In the genomic region with DNA sequence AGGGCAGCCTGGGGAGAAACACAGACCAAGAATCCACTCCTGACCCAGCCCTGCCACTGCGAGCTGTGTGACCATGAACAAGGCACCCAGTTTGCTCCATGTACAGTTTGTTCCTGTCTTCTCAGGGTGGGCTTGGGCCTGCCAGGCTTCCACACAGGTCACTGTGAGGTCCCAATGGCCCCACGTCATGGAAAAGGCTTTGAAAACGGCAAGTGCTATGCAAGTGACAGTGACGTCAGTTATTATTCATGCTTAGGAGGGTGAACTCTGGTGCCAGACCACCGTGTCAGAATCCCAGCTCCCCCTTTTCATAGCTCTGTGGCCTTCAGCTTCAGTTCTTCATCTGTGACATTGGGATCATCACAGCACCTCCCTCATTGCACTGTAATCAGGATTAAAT, we compare ENCODE assay signal across 20 cellular contexts.
DNase-seq lines count a peak whose midpoint lies in the region; ATAC-seq, FAIRE-seq and TF ChIP-seq lines count a peak whose summit lies in the region.
"Had no signal": no experiment of that assay in that cellular context is flagged by ENCODE, and none has a peak within 500 bp of the region (broad histone marks: within the 10 kb centered on the region; RNA-seq: fewer than 3 reads in every experiment).

No MANE protein-coding gene starts in this region.

- no peak overlapping the region for H2AFZ ChIP-seq in IMR-90 (replicated peaks; ENCODE audit: low read length, poor library complexity)

- H3K27me3 ChIP-seq in IMR-90 (ENCODE audit: control insufficient read depth, insufficient read depth, low read length) (no peaks in the 10 kb centered on the region), esophagus squamous epithelium (no peaks in the 10 kb centered on the region), lower lobe of right lung (ENCODE audit: low read depth) (no peaks in the 10 kb centered on the region), subcutaneous abdominal adipose tissue (ENCODE audit: control insufficient read depth in 5 of 5, insufficient read depth in 4 of 5, low read length in 5 of 5) (no peaks in the 10 kb centered on the region)

- DNase-seq in IMR-90 = no peak
- no peak for DNase-seq in esophagus squamous epithelium (lab: John Stamatoyannopoulos, UW)
- DNase-seq in lower lobe of right lung = no peak
- DNase-seq in natural killer cell treated with Interleukin-12 subunit alpha and Interleukin-12 subunit beta and Interleukin-15 and Interleukin-18, amount 100 ng/mL, for 72 hours (ENCODE audit: low spot score) = no peak
- no peak for DNase-seq in stimulated activated CD4-positive, alpha-beta T cell treated with anti-CD3 and anti-CD28 coated beads, Interleukin-4, amount 100 ng/mL, for 4 hours
- DNase-seq in frontal cortex (ENCODE audit: low spot score in 2 of 2) = no peak
- no peak for DNase-seq in dedifferentiated amniotic fluid mesenchymal stem cell (ENCODE audit: extremely low spot score)
- DNase-seq: activated CD8-positive, alpha-beta memory T cell treated with anti-CD3 and anti-CD28 coated beads, Interleukin-2, amount 10 ng/mL, durations not matched to agents 7 days and 5 days; anterior cingulate cortex; DMS153; foreskin melanocyte; H7; Karpas-422; mesenchymal stem cell; NCI-H1105 treated with DMSO at 0.1 percent for 48 hours; NCI-H526 treated with DMSO at 0.1 percent for 48 hours; OCI-M1; stimulated activated CD4-positive, alpha-beta T cell treated with anti-CD3 and anti-CD28 coated beads, Interleukin-2, amount 100 ng/mL, for 48 hours; T1000 had no signal

- H3K36me3 Mint-ChIP-seq in natural killer cell treated with Interleukin-12 subunit alpha and Interleukin-12 subunit beta and Interleukin-15 and Interleukin-18, amount 100 ng/mL, for 72 hours = no peaks in the 10 kb centered on the region
- H3K36me3 Mint-ChIP-seq: activated CD8-positive, alpha-beta memory T cell treated with anti-CD3 and anti-CD28 coated beads, Interleukin-2, amount 10 ng/mL, durations not matched to agents 7 days and 5 days had no signal

- WGBS in IMR-90 (ENCODE audit: extremely low coverage in 2 of 2, insufficient read length in 1 of 2), 2 experiments = 86% methylated on average over 1 of the region's 5 CpGs; no CpG with 5 or more reads in 1 of the 2 experiments
- 52 to 68% methylated on average over 3 to 5 of the region's 5 CpGs for WGBS in esophagus squamous epithelium, 2 donors

- H3K79me1 ChIP-seq in IMR-90 (ENCODE audit: low read depth in 1 of 2, low read length in 2 of 2) = peaks cover 44 to 93% of the 10 kb centered on the region in 2 experiments

- H4K91ac ChIP-seq in IMR-90 (ENCODE audit: insufficient read depth, low read depth, low read length) = peak overlapping the region; percentile 42; the same call in 1 of the 2 replicates

- peak overlapping the region; percentile 17; the same call in 1 of the 2 replicates for H3K14ac ChIP-seq in IMR-90 (replicated peaks; ENCODE audit: low read depth, low read length)

- TF ChIP-seq POLR2A in IMR-90 (IDR thresholded peaks at IDR 0.05; ENCODE audit: low read depth, low read length) (no peak), esophagus squamous epithelium (IDR thresholded peaks at IDR 0.05) (no peak)

- H4K8ac ChIP-seq in IMR-90 (ENCODE audit: low read depth in 2 of 2, low read length in 2 of 2) = no peak overlapping the region

- no peak overlapping the region for H3K23ac ChIP-seq in IMR-90 (ENCODE audit: low read depth, low read length)

- POLR2A ChIA-PET in IMR-90 (lab: Charles Lee; ENCODE audit: unreplicated experiment) = no interaction called here

- CTCF ChIA-PET in IMR-90 (lab: Yijun Ruan, JAX) = no interaction called here

- no peaks in the 10 kb centered on the region for H3K9me3 Mint-ChIP-seq in natural killer cell treated with Interleukin-12 subunit alpha and Interleukin-12 subunit beta and Interleukin-15 and Interleukin-18, amount 100 ng/mL, for 72 hours

- no peak overlapping the region for H3K4me3 Mint-ChIP-seq in natural killer cell treated with Interleukin-12 subunit alpha and Interleukin-12 subunit beta and Interleukin-15 and Interleukin-18, amount 100 ng/mL, for 72 hours
- H3K4me3 Mint-ChIP-seq: activated CD8-positive, alpha-beta memory T cell treated with anti-CD3 and anti-CD28 coated beads, Interleukin-2, amount 10 ng/mL, durations not matched to agents 7 days and 5 days had no signal

- H3K4me3 ChIP-seq in IMR-90 (ENCODE audit: insufficient read depth, low read depth, low read length) (no peak overlapping the region), esophagus squamous epithelium (no peak overlapping the region), lower lobe of right lung (no peak overlapping the region), subcutaneous abdominal adipose tissue (ENCODE audit: low read depth in 1 of 5, low read length in 5 of 5) (no peak overlapping the region)

- no peak overlapping the region for H2BK120ac ChIP-seq in IMR-90 (ENCODE audit: low read depth, low read length)

- no peak overlapping the region for H2BK5ac ChIP-seq in IMR-90 (ENCODE audit: low read depth, low read length, poor library complexity, severe bottlenecking)

- no TSS peak for BruUV-seq in IMR-90 (replicated peaks; lab: Mats Ljungman, UMichigan)

- H3K9me3 ChIP-seq in IMR-90 (ENCODE audit: control insufficient read depth, insufficient read depth, low read length) (no peaks in the 10 kb centered on the region), esophagus squamous epithelium (no peaks in the 10 kb centered on the region), lower lobe of right lung (no peaks in the 10 kb centered on the region), subcutaneous abdominal adipose tissue (ENCODE audit: control insufficient read depth in 5 of 5, low read length in 5 of 5) (no peaks in the 10 kb centered on the region)

- no peak overlapping the region for H3K56ac ChIP-seq in IMR-90 (ENCODE audit: extremely low read depth, insufficient read depth, low read length)

- H2AK5ac ChIP-seq in IMR-90 (ENCODE audit: low read depth, low read length) = 0 out of 2 replicates have a peak overlapping the region, but pooled peaks have one; percentile 22

- H3K4me1 Mint-ChIP-seq in natural killer cell treated with Interleukin-12 subunit alpha and Interleukin-12 subunit beta and Interleukin-15 and Interleukin-18, amount 100 ng/mL, for 72 hours (ENCODE audit: low read depth in 2 of 2) = no peaks in the 10 kb centered on the region
- H3K4me1 Mint-ChIP-seq: activated CD8-positive, alpha-beta memory T cell treated with anti-CD3 and anti-CD28 coated beads, Interleukin-2, amount 10 ng/mL, durations not matched to agents 7 days and 5 days had no signal

- peaks cover 16% of the 10 kb centered on the region for H3K36me3 ChIP-seq in IMR-90 (ENCODE audit: control insufficient read depth, insufficient read depth, low read length)
- H3K36me3 ChIP-seq in esophagus squamous epithelium = peaks cover 0 to 19% (median 6%) of the 10 kb centered on the region in 3 donors
- peaks cover 47% of the 10 kb centered on the region for H3K36me3 ChIP-seq in lower lobe of right lung
- peaks cover 0 to 69% (median 40%) of the 10 kb centered on the region in 5 donors for H3K36me3 ChIP-seq in subcutaneous abdominal adipose tissue (ENCODE audit: control insufficient read depth in 5 of 5, insufficient read depth in 5 of 5, low read length in 5 of 5)

- no peak overlapping the region for H2BK20ac ChIP-seq in IMR-90 (ENCODE audit: low read depth, low read length)

- no peak overlapping the region for H3K4me2 ChIP-seq in IMR-90 (ENCODE audit: low read depth, low read length)

- H2AK9ac ChIP-seq in IMR-90 (replicated peaks; ENCODE audit: low read depth, low read length, poor library complexity) = no peak overlapping the region

- TF ChIP-seq RAD21 in IMR-90 (IDR thresholded peaks at IDR 0.05; ENCODE audit: low read length) = no peak

- H3K4me1 ChIP-seq in IMR-90 (ENCODE audit: control insufficient read depth, insufficient read depth, low read length) = peaks cover 55% of the 10 kb centered on the region
- peaks cover 36 to 100% (median 96%) of the 10 kb centered on the region in 3 donors for H3K4me1 ChIP-seq in esophagus squamous epithelium
- H3K4me1 ChIP-seq in lower lobe of right lung = peaks cover 100% of the 10 kb centered on the region
- peaks cover 61 to 100% (median 99%) of the 10 kb centered on the region in 5 donors for H3K4me1 ChIP-seq in subcutaneous abdominal adipose tissue (ENCODE audit: control insufficient read depth in 5 of 5, insufficient read depth in 5 of 5, low read length in 5 of 5)

- H3K27ac ChIP-seq in IMR-90 (ENCODE audit: insufficient read depth, low read length) (no peak overlapping the region; the same call in 1 of the 2 replicates), esophagus squamous epithelium (peak overlapping the region; percentile 72 to 95 (median 92)), lower lobe of right lung (peak overlapping the region; percentile 84), subcutaneous abdominal adipose tissue (ENCODE audit: low read depth, low read length) (peak overlapping the region; percentile 99)

- H3K27ac Mint-ChIP-seq in natural killer cell treated with Interleukin-12 subunit alpha and Interleukin-12 subunit beta and Interleukin-15 and Interleukin-18, amount 100 ng/mL, for 72 hours = no peak overlapping the region
- H3K27ac Mint-ChIP-seq: activated CD8-positive, alpha-beta memory T cell treated with anti-CD3 and anti-CD28 coated beads, Interleukin-2, amount 10 ng/mL, durations not matched to agents 7 days and 5 days had no signal

- H3K18ac ChIP-seq in IMR-90 (ENCODE audit: low read depth, low read length) = no peak overlapping the region

- no peak for FAIRE-seq in frontal cortex (lab: Jason Lieb, UNC)

- H4K5ac ChIP-seq in IMR-90 (ENCODE audit: low read depth, low read length) = no peak overlapping the region

- peaks cover 10 to 12% of the 10 kb centered on the region in 2 donors for H3K27me3 Mint-ChIP-seq in natural killer cell treated with Interleukin-12 subunit alpha and Interleukin-12 subunit beta and Interleukin-15 and Interleukin-18, amount 100 ng/mL, for 72 hours

- dilution Hi-C loops in IMR-90 (cut with HindIII; ENCODE audit: low sequenced_read_pairs, unreplicated experiment) = no loop called here

- H3K9ac ChIP-seq in IMR-90 (ENCODE audit: low read depth, low read length) (no peak overlapping the region), subcutaneous abdominal adipose tissue (ENCODE audit: low read length in 5 of 5) (peak overlapping the region in 2 of 5 donors; percentile 25 to 50)

- in situ Hi-C loops in IMR-90 (cut with MboI; ENCODE audit: low sequenced_read_pairs) = no loop called here

- H2BK15ac ChIP-seq in IMR-90 (ENCODE audit: low read depth, low read length) = no peak overlapping the region

- no peak overlapping the region for H3K4ac ChIP-seq in IMR-90 (ENCODE audit: low read depth, low read length)

- TF ChIP-seq CTCF in IMR-90 (conservative IDR thresholded peaks at IDR 0.05; ENCODE audit: low read depth, low read length) (no peak), esophagus squamous epithelium (IDR thresholded peaks at IDR 0.05) (no peak), lower lobe of right lung (IDR thresholded peaks at IDR 0.05) (no peak)

- ATAC-seq in IMR-90 (ENCODE audit: low read depth) (no peak), lower lobe of right lung (no peak)
- ATAC-seq in natural killer cell treated with Interleukin-12 subunit alpha and Interleukin-12 subunit beta and Interleukin-15 and Interleukin-18, amount 100 ng/mL, for 72 hours = no peak
- ATAC-seq: activated CD8-positive, alpha-beta memory T cell treated with anti-CD3 and anti-CD28 coated beads, Interleukin-2, amount 10 ng/mL, durations not matched to agents 7 days and 5 days had no signal

- intact Hi-C loops in IMR-90 (cut with micrococcal nuclease) (no loop called here), esophagus squamous epithelium (cut with DNase I) (no loop called here), lower lobe of right lung (cut with DNase I) (no loop called here)

- H3K9me1 ChIP-seq in IMR-90 (ENCODE audit: insufficient read depth, low read length) = peaks cover 40% of the 10 kb centered on the region

- H4K20me1 ChIP-seq in IMR-90 (ENCODE audit: insufficient read depth, low read length) = 0 out of 2 replicates have a peak, but pooled peaks cover 14% of the 10 kb centered on the region
